Comparison of ENCODE assay signal across 8 cellular contexts in genomic region chr16:85800321-85800669, GRCh38. TPM values are rescaled to one million over a fixed set of nuclear protein-coding genes. Genes with fewer than 3 reads are reported as not detected.
A peak's percentile ranks its signal among the peaks of the same experiment; 100 is the strongest.
DNase-seq lines count a peak whose midpoint lies in the region; FAIRE-seq and TF ChIP-seq lines count a peak whose summit lies in the region.

No MANE protein-coding gene starts in this region.

- peak overlapping the region in 54 of 59 donors; percentile 71 to 95 (median 88) for H3K27ac ChIP-seq in dorsolateral prefrontal cortex

- no peak for FAIRE-seq in RCC 7860 (lab: Jason Lieb, UNC)

- TF ChIP-seq CTCF in dorsolateral prefrontal cortex (IDR thresholded peaks at IDR 0.05 in 54 of 56, conservative IDR thresholded peaks at IDR 0.05 in 2 of 56; ENCODE audit: low read depth in 1 of 56, partially characterized antibody in 56 of 56), result no peak

- peak overlapping the region; percentile 56 to 100 (median 97) for H3K4me3 ChIP-seq in dorsolateral prefrontal cortex

- DNase-seq in NCI-H2171 treated with DMSO at 0.1 percent for 48 hours (lab: John Stamatoyannopoulos, UW) (peak; percentile 18), NCI-H2171 (lab: John Stamatoyannopoulos, UW) (no peak), RKO (ENCODE audit: low spot score) (peak; percentile 49), dorsolateral prefrontal cortex (no peak), myocyte (ENCODE audit: low read depth) (peak; percentile 16), COR-L47 (lab: John Stamatoyannopoulos, UW) (no peak), RCC 7860 (ENCODE audit: low spot score) (no peak), DMS 273 (lab: John Stamatoyannopoulos, UW; ENCODE audit: unreplicated experiment) (no peak)

- H3K27me3 ChIP-seq in dorsolateral prefrontal cortex, result no peaks in the 10 kb centered on the region

- intact Hi-C loops in dorsolateral prefrontal cortex (cut with DNase I), result no loop called here

RNA-seq across cellular contexts. Expression of gene COX4I1, which starts 0.8 kb away (rescaled TPM):
- total RNA-seq in dorsolateral prefrontal cortex (100 to 1,000 TPM; 458 to 914 (median 706) TPM), myocyte (345 and 400 TPM in 2 replicates)
- polyA plus RNA-seq in myocyte (2012), result 724 TPM

RNA-seq across cellular contexts. Expression of gene EMC8, which starts 1.0 kb away (rescaled TPM):
- total RNA-seq in dorsolateral prefrontal cortex (10 to 100 TPM; 14.6 to 36.5 (median 23.8) TPM), myocyte (40.3 and 41.6 TPM in 2 replicates)
- polyA plus RNA-seq in myocyte (2012), result 30.9 TPM

RNA-seq across cellular contexts. Expression of gene C16orf74, which starts 49.4 kb away (rescaled TPM):
- 1 to 10 TPM in 116 of 120 experiments, under 1 TPM in 3, not detected in 1; 0.72 to 5.6 (median 2.2) TPM for total RNA-seq in dorsolateral prefrontal cortex
- total RNA-seq in myocyte, result 0.16 TPM in 1 of 2 replicates, not detected in the other
- 0.19 TPM for polyA plus RNA-seq in myocyte (2012)

Comparison
In these comparisons a context has a peak if more than half of its experiments do, and no peak if none do; other contexts are left out.
1. DNase-seq: peak in NCI-H2171 treated with DMSO at 0.1 percent for 48 hours (single experiment), RKO (single experiment) and myocyte (single experiment); none in NCI-H2171 (single experiment), dorsolateral prefrontal cortex (0 of 10), COR-L47 (single experiment), RCC 7860 (single experiment) and DMS 273 (single experiment).